Comparison of ENCODE assay signal across 14 cellular contexts in genomic region chr7:99762680-99763327, GRCh38. TPM values are rescaled to one million over a fixed set of nuclear protein-coding genes. Genes with fewer than 3 reads are reported as not detected.
A peak's percentile ranks its signal among the peaks of the same experiment; 100 is the strongest.
DNase-seq lines count a peak whose midpoint lies in the region; ATAC-seq, FAIRE-seq and TF ChIP-seq lines count a peak whose summit lies in the region.
"Had no signal": no experiment of that assay in that cellular context is flagged by ENCODE, and none has a peak within 500 bp of the region (broad histone marks: within the 10 kb centered on the region; RNA-seq: fewer than 3 reads in every experiment).

No MANE protein-coding gene starts in this region.

- H3K4me2 ChIP-seq in skeletal muscle satellite cell (ENCODE audit: low read length): peak overlapping the region; percentile 61

- TF ChIP-seq POLR2A in uterus (IDR thresholded peaks at IDR 0.05): no peak

- DNase-seq in HT1080 (ENCODE audit: low read depth) (peak; percentile 85), bronchial epithelial cell (ENCODE audit: low read depth) (peak; percentile 92), right cardiac atrium (peak; percentile 50 to 74 (median 67)), uterus (no peak), NCI-H2171 treated with DMSO at 0.1 percent for 48 hours (lab: John Stamatoyannopoulos, UW) (no peak)
- DNase-seq: activated CD4-positive, alpha-beta memory T cell treated with anti-CD3 and anti-CD28 coated beads for 36 hours; activated naive CD4-positive, alpha-beta T cell; NCI-H1092; NCI-H774; trophoblast cell had no signal

- H3K36me3 ChIP-seq in bronchial epithelial cell (ENCODE audit: control insufficient read depth, insufficient read depth, low read length) (no peaks in the 10 kb centered on the region), skeletal muscle satellite cell (ENCODE audit: insufficient read depth, low read length) (no peaks in the 10 kb centered on the region), uterus (no peaks in the 10 kb centered on the region)

- FAIRE-seq in bronchial epithelial cell (lab: Jason Lieb, UNC): peak; percentile 83

- H3K4me3 ChIP-seq in bronchial epithelial cell (ENCODE audit: low read depth, low read length): no peak overlapping the region
- no peak overlapping the region for H3K4me3 ChIP-seq in right cardiac atrium (ENCODE audit: low read length)
- no peak overlapping the region for H3K4me3 ChIP-seq in skeletal muscle satellite cell (ENCODE audit: low read length)
- no peak overlapping the region for H3K4me3 ChIP-seq in uterus

- no peaks in the 10 kb centered on the region for H3K9me3 ChIP-seq in right cardiac atrium (ENCODE audit: control insufficient read depth, low read length)
- no peaks in the 10 kb centered on the region for H3K9me3 ChIP-seq in skeletal muscle satellite cell (replicated peaks; ENCODE audit: low read length)
- H3K9me3 ChIP-seq in uterus: no peaks in the 10 kb centered on the region

- H3K4me1 ChIP-seq in right cardiac atrium (ENCODE audit: control insufficient read depth, insufficient read depth, low read length) (no peaks in the 10 kb centered on the region), skeletal muscle satellite cell (ENCODE audit: control insufficient read depth, insufficient read depth, low read length) (peaks cover 29% of the 10 kb centered on the region), uterus (no peaks in the 10 kb centered on the region)

- ATAC-seq in right cardiac atrium: peak; percentile 97 to 99
- ATAC-seq in HG03135 (IDR thresholded peaks at IDR 0.05; ENCODE audit: unreplicated experiment): no peak
- ATAC-seq in HG03139 (IDR thresholded peaks at IDR 0.05; ENCODE audit: unreplicated experiment): no peak

- no peak for TF ChIP-seq CTCF in bronchial epithelial cell (IDR thresholded peaks at IDR 0.05; ENCODE audit: insufficient read depth, low read length, severe bottlenecking)
- no peak for TF ChIP-seq CTCF in uterus (IDR thresholded peaks at IDR 0.05)

- 43% methylated on average over 7 of the region's 7 CpGs for WGBS in right cardiac atrium

- H3K27ac ChIP-seq in right cardiac atrium (ENCODE audit: low read length): no peak overlapping the region
- no peak overlapping the region for H3K27ac ChIP-seq in uterus

- no peak overlapping the region for H3K9ac ChIP-seq in skeletal muscle satellite cell (ENCODE audit: low read depth, low read length)

- intact Hi-C loops in right cardiac atrium (cut with DNase I): no loop called here
- intact Hi-C loops in uterus (cut with DNase I; ENCODE audit: low total_unique reads): no loop called here

- H3K27me3 ChIP-seq in bronchial epithelial cell (ENCODE audit: control insufficient read depth, insufficient read depth, low read length): no peaks in the 10 kb centered on the region
- H3K27me3 ChIP-seq in right cardiac atrium (ENCODE audit: control insufficient read depth, insufficient read depth): no peaks in the 10 kb centered on the region
- H3K27me3 ChIP-seq in skeletal muscle satellite cell (ENCODE audit: control insufficient read depth, insufficient read depth, low read length): peaks cover 1% of the 10 kb centered on the region
- H3K27me3 ChIP-seq in uterus: no peaks in the 10 kb centered on the region

RNA-seq across cellular contexts. Expression of gene CYP3A4, which starts 21.2 kb away (rescaled TPM):
- total RNA-seq in HT1080 (2014; rRNA removed; shearing (Covaris generic)): 0.05 TPM in 1 of 2 replicates, not detected in the other
- polyA plus RNA-seq in HT1080 (2015; cell fraction: cytosol; rRNA removed): not detected in 2 replicates
- not detected in 2 replicates for polyA plus RNA-seq in HT1080 (2015; cell fraction: nucleus; rRNA removed)
- total RNA-seq in bronchial epithelial cell (0.26 TPM in 1 of 2 replicates, not detected in the other), right cardiac atrium (not detected), uterus (under 1 TPM in 1 of 4 donors, not detected in 3; 0.18 TPM)
- polyA plus RNA-seq in right cardiac atrium: 0.16 TPM
- not detected in 2 replicates for total RNA-seq in skeletal muscle satellite cell (2012; rRNA removed)
- total RNA-seq: activated CD4-positive, alpha-beta memory T cell treated with anti-CD3 and anti-CD28 coated beads for 36 hours; T-helper 1 cell treated with Interleukin-12 subunit alpha and Interleukin-12 subunit beta and Interleukin-4 antibody, amounts not matched to agents 30 ng/mL and 1 ng/mL, for 36 hours had no signal

RNA-seq across cellular contexts. Expression of gene CYP3A7, which starts 27.8 kb away (rescaled TPM):
- total RNA-seq in HT1080 (2014; rRNA removed; shearing (Covaris generic)): 0.32 and 0.50 TPM in 2 replicates
- polyA plus RNA-seq in HT1080 (2015; cell fraction: cytosol; rRNA removed): 0.31 and 0.32 TPM in 2 replicates
- 0.76 and 1.2 TPM in 2 replicates for polyA plus RNA-seq in HT1080 (2015; cell fraction: nucleus; rRNA removed)
- total RNA-seq in bronchial epithelial cell (not detected in 2 replicates), right cardiac atrium (not detected), uterus (under 1 TPM in 1 of 4 donors, not detected in 3; 0.91 TPM)
- not detected for polyA plus RNA-seq in right cardiac atrium
- not detected in 2 replicates for total RNA-seq in skeletal muscle satellite cell (2012; rRNA removed)
- total RNA-seq: activated CD4-positive, alpha-beta memory T cell treated with anti-CD3 and anti-CD28 coated beads for 36 hours; T-helper 1 cell treated with Interleukin-12 subunit alpha and Interleukin-12 subunit beta and Interleukin-4 antibody, amounts not matched to agents 30 ng/mL and 1 ng/mL, for 36 hours had no signal

Comparison
In these comparisons a context has a peak if more than half of its experiments do, and no peak if none do; other contexts are left out.
1. DNase-seq: peak in HT1080 (single experiment), bronchial epithelial cell (single experiment) and right cardiac atrium (3 of 3); none in uterus (0 of 2) and NCI-H2171 treated with DMSO at 0.1 percent for 48 hours (single experiment).
2. ATAC-seq: peak in right cardiac atrium (2 of 2); none in HG03135 (single experiment) and HG03139 (single experiment).